In genomic region chr12:89556976-89557375, GRCh38 we compare ENCODE assay signal across 2 cellular contexts.
TF ChIP-seq lines count a peak whose summit lies in the region.

No MANE protein-coding gene starts in this region.

TF ChIP-seq in HEK293T, 16 proteins besides CTCF, POLR2A, EP300 and RAD21:
- no peak for TF ChIP-seq PKNOX1 (IDR thresholded peaks at IDR 0.05)
- TF ChIP-seq ZNF384 (IDR thresholded peaks at IDR 0.05) = no peak
- TF ChIP-seq FOXM1 (IDR thresholded peaks at IDR 0.05; ENCODE audit: borderline replicate concordance) = no peak
- no peak for TF ChIP-seq ARNT (IDR thresholded peaks at IDR 0.05)
- TF ChIP-seq HDGF (IDR thresholded peaks at IDR 0.05; ENCODE audit: borderline replicate concordance) = no peak
- TF ChIP-seq FOXA1 (IDR thresholded peaks at IDR 0.05) = no peak
- no peak for TF ChIP-seq NFRKB (IDR thresholded peaks at IDR 0.05)
- TF ChIP-seq SUZ12 (IDR thresholded peaks at IDR 0.05) = no peak
- TF ChIP-seq L3MBTL2 (conservative IDR thresholded peaks at IDR 0.05) = no peak
- TF ChIP-seq CTBP1 (IDR thresholded peaks at IDR 0.05; ENCODE audit: borderline replicate concordance) = no peak
- TF ChIP-seq BHLHE40 (IDR thresholded peaks at IDR 0.05; ENCODE audit: borderline replicate concordance) = no peak
- no peak for TF ChIP-seq TARDBP (IDR thresholded peaks at IDR 0.05)
- no peak for TF ChIP-seq SP1 (IDR thresholded peaks at IDR 0.05)
- no peak for TF ChIP-seq LEF1 (IDR thresholded peaks at IDR 0.05; ENCODE audit: borderline replicate concordance)

TF ChIP-seq in endothelial cell of umbilical vein, 7 proteins besides CTCF, POLR2A, EP300 and RAD21:
- TF ChIP-seq FOS (IDR thresholded peaks at IDR 0.05; ENCODE audit: borderline replicate concordance, insufficient read depth, low read length) (no peak), MAX (IDR thresholded peaks at IDR 0.05; ENCODE audit: insufficient read depth, insufficient read length) (no peak), JUN (IDR thresholded peaks at IDR 0.05; ENCODE audit: borderline replicate concordance, insufficient read depth, insufficient read length, low read depth) (no peak), POLR2AphosphoS5 (IDR thresholded peaks at IDR 0.05; ENCODE audit: insufficient read depth, low read depth, low read length) (no peak), EZH2 (IDR thresholded peaks at IDR 0.05; ENCODE audit: borderline replicate concordance, low read depth, low read length, severe bottlenecking) (no peak), MYC (IDR thresholded peaks at IDR 0.05; ENCODE audit: low read depth, low read length) (no peak), GATA2 (IDR thresholded peaks at IDR 0.05; ENCODE audit: insufficient read depth, insufficient read length, low read depth, low read length) (no peak)
